7 cellular contexts compared by ENCODE assay signal in genomic region chr11:35138949-35139881, GRCh38. TPM values are rescaled to one million over a fixed set of nuclear protein-coding genes. Genes with fewer than 3 reads are reported as not detected.
DNase-seq lines count a peak whose midpoint lies in the region; ATAC-seq, FAIRE-seq and TF ChIP-seq lines count a peak whose summit lies in the region.

Gene CD44, plus strand, starts transcription at chr11:35139171. Its CDS starts 133 bp downstream, at chr11:35139304.

- no peak for FAIRE-seq in RCC 7860 (lab: Jason Lieb, UNC)

- H3K9me3 Mint-ChIP-seq in activated T-helper 17 cell treated with anti-CD3 and anti-CD28 coated beads, Interleukin-2, amount 50 U/mL, for 72 hours, result no peaks in the 10 kb centered on the region

- H3K4me3 ChIP-seq in fibroblast of the aortic adventitia (ENCODE audit: low read depth, low read length) (peak within 1 kb of the TSS; percentile 98), neuron (ENCODE audit: low read length) (peak within 1 kb of the TSS; percentile 43), suprapubic skin (peak within 1 kb of the TSS; percentile 93)

- DNase-seq in RCC 7860 (ENCODE audit: low spot score), result peak; percentile 71
- DNase-seq in fibroblast of the aortic adventitia (ENCODE audit: low read depth), result peak; percentile 88
- DNase-seq in suprapubic skin (ENCODE audit: low spot score in 2 of 2), result peak; percentile 92 to 94

- peak within 1 kb of the TSS; percentile 99 for H3K27ac ChIP-seq in suprapubic skin

- no peaks in the 10 kb centered on the region for H3K27me3 Mint-ChIP-seq in activated T-helper 17 cell treated with anti-CD3 and anti-CD28 coated beads, Interleukin-2, amount 50 U/mL, for 72 hours

- H3K4me1 Mint-ChIP-seq in activated T-helper 17 cell treated with anti-CD3 and anti-CD28 coated beads, Interleukin-2, amount 50 U/mL, for 72 hours, result peaks cover 34% of the 10 kb centered on the region

- H3K9me3 ChIP-seq in neuron (ENCODE audit: low read length) (no peaks in the 10 kb centered on the region), suprapubic skin (no peaks in the 10 kb centered on the region)

- no peak for TF ChIP-seq EP300 in suprapubic skin (IDR thresholded peaks at IDR 0.05)

- H3K4me3 Mint-ChIP-seq in activated T-helper 17 cell treated with anti-CD3 and anti-CD28 coated beads, Interleukin-2, amount 50 U/mL, for 72 hours, result peak within 1 kb of the TSS; percentile 93

- TF ChIP-seq POLR2A in suprapubic skin (IDR thresholded peaks at IDR 0.05), result peak; percentile 87 to 98

- ATAC-seq in GM18498 (IDR thresholded peaks at IDR 0.05; ENCODE audit: unreplicated experiment) (peak; percentile 45), HG02884 (IDR thresholded peaks at IDR 0.05; ENCODE audit: unreplicated experiment) (peak; percentile 49)
- peak; percentile 72 for ATAC-seq in activated T-helper 17 cell treated with anti-CD3 and anti-CD28 coated beads, Interleukin-2, amount 50 U/mL, for 72 hours (replicated peaks)

- H3K27ac Mint-ChIP-seq in activated T-helper 17 cell treated with anti-CD3 and anti-CD28 coated beads, Interleukin-2, amount 50 U/mL, for 72 hours, result peak within 1 kb of the TSS; percentile 100

- H3K36me3 ChIP-seq in neuron (ENCODE audit: insufficient read depth, low read length) (no peaks in the 10 kb centered on the region), suprapubic skin (no peaks in the 10 kb centered on the region)

- H3K36me3 Mint-ChIP-seq in activated T-helper 17 cell treated with anti-CD3 and anti-CD28 coated beads, Interleukin-2, amount 50 U/mL, for 72 hours (ENCODE audit: low read depth), result peaks cover 62% of the 10 kb centered on the region

- H2AFZ ChIP-seq in neuron (ENCODE audit: low read depth, low read length), result peak within 1 kb of the TSS; percentile 73

- H3K4me1 ChIP-seq in neuron (ENCODE audit: insufficient read depth, low read length) (peaks cover 11% of the 10 kb centered on the region), suprapubic skin (peaks cover 65% of the 10 kb centered on the region)

- H3K27me3 ChIP-seq in neuron (ENCODE audit: insufficient read depth, low read length) (peaks cover 33% of the 10 kb centered on the region), suprapubic skin (no peaks in the 10 kb centered on the region)

- WGBS in suprapubic skin, result under 1% methylated on average over 30 of the region's 59 CpGs

- TF ChIP-seq CTCF in fibroblast of the aortic adventitia (IDR thresholded peaks at IDR 0.05; ENCODE audit: insufficient read depth, low read length) (no peak), suprapubic skin (IDR thresholded peaks at IDR 0.05) (no peak)

RNA-seq across cellular contexts. Expression of gene CD44, which starts in this region (rescaled TPM):
- total RNA-seq in activated T-helper 17 cell treated with anti-CD3 and anti-CD28 coated beads, Interleukin-2, amount 50 U/mL, for 72 hours, result 100 to 1,000 TPM; 408 to 664 TPM
- total RNA-seq in fibroblast of the aortic adventitia (ENCODE audit: low replicate concordance) (242 and 458 TPM in 2 replicates), suprapubic skin (1,000 to 10,000 TPM; 1,361 to 2,207 (median 1,502) TPM)

Comparison
In these comparisons a context has a peak if more than half of its experiments do, and no peak if none do; other contexts are left out.
1. Peak in every context shown above with its lines: DNase-seq, ATAC-seq, H3K4me3 ChIP-seq and H3K27ac ChIP-seq.
2. H3K4me3 ChIP-seq: peak in every context shown above with its lines; median percentile 98 in fibroblast of the aortic adventitia; 93 in suprapubic skin; 43 in neuron.